ENCODE assay signal across 8 cellular contexts in genomic region chr2:229910832-229911412, GRCh38. TPM values are rescaled to one million over a fixed set of nuclear protein-coding genes. Genes with fewer than 3 reads are reported as not detected.
DNase-seq lines count a peak whose midpoint lies in the region; TF ChIP-seq lines count a peak whose summit lies in the region.

No MANE protein-coding gene starts in this region.

- H3K4me1 Mint-ChIP-seq in activated naive CD4-positive, alpha-beta T cell treated with anti-CD3 and anti-CD28 coated beads, Interleukin-2, amount 10 ng/mL, durations not matched to agents 7 days and 5 days: peaks cover 34% of the 10 kb centered on the region

- H3K27me3 ChIP-seq in dorsolateral prefrontal cortex (no peaks in the 10 kb centered on the region), thyroid gland (no peaks in the 10 kb centered on the region)

- H3K9me3 ChIP-seq in thyroid gland: no peaks in the 10 kb centered on the region

- no peaks in the 10 kb centered on the region for H3K9me3 Mint-ChIP-seq in activated naive CD4-positive, alpha-beta T cell treated with anti-CD3 and anti-CD28 coated beads, Interleukin-2, amount 10 ng/mL, durations not matched to agents 7 days and 5 days

- H3K27ac Mint-ChIP-seq in activated naive CD4-positive, alpha-beta T cell treated with anti-CD3 and anti-CD28 coated beads, Interleukin-2, amount 10 ng/mL, durations not matched to agents 7 days and 5 days: peak overlapping the region; percentile 42

- TF ChIP-seq CTCF in dorsolateral prefrontal cortex (IDR thresholded peaks at IDR 0.05 in 54 of 56, conservative IDR thresholded peaks at IDR 0.05 in 2 of 56; ENCODE audit: low read depth in 1 of 56, partially characterized antibody in 56 of 56) (peak in 48 of 56 donors; percentile 15 to 64 (median 44)), thyroid gland (IDR thresholded peaks at IDR 0.05) (peak in 1 of 6 experiments; percentile 30)

- 72 to 85% methylated on average over 1 of the region's 1 CpG for WGBS in thyroid gland, 2 donors

- peaks cover 0 to 6% of the 10 kb centered on the region in 2 donors for H3K36me3 ChIP-seq in thyroid gland

- CTCF ChIA-PET in activated naive CD4-positive, alpha-beta T cell treated with anti-CD3 and anti-CD28 coated beads, Interleukin-2, amount 10 ng/mL, durations not matched to agents 7 days and 5 days (lab: Charles Lee): interaction anchor here (0.9 to 6.1 kb wide), 8 partner anchors 9 to 130 kb away, joined by 3 to 63 read pairs (median 6); no protein-coding TSS in a partner anchor

- no peak for DNase-seq in activated naive CD4-positive, alpha-beta T cell treated with anti-CD3 and anti-CD28 coated beads, Interleukin-2, amount 10 ng/mL, durations not matched to agents 7 days and 5 days
- DNase-seq in activated naive CD4-positive, alpha-beta T cell treated with Interleukin-2 at 50 U/mL for 16 hours: no peak
- DNase-seq in HCEC 1CT (peak; percentile 18), NCI-H82 (lab: John Stamatoyannopoulos, UW) (peak; percentile 79), dorsolateral prefrontal cortex (no peak), retina (peak; percentile 6), COLO668 (lab: John Stamatoyannopoulos, UW; ENCODE audit: unreplicated experiment) (no peak), thyroid gland (no peak)

- no peaks in the 10 kb centered on the region for H3K27me3 Mint-ChIP-seq in activated naive CD4-positive, alpha-beta T cell treated with anti-CD3 and anti-CD28 coated beads, Interleukin-2, amount 10 ng/mL, durations not matched to agents 7 days and 5 days

- peaks cover 15% of the 10 kb centered on the region for H3K36me3 Mint-ChIP-seq in activated naive CD4-positive, alpha-beta T cell treated with anti-CD3 and anti-CD28 coated beads, Interleukin-2, amount 10 ng/mL, durations not matched to agents 7 days and 5 days

- H3K4me3 ChIP-seq in dorsolateral prefrontal cortex (no peak overlapping the region), thyroid gland (replicated peaks in 1 of 3) (no peak overlapping the region)

- no peak overlapping the region for H3K4me3 Mint-ChIP-seq in activated naive CD4-positive, alpha-beta T cell treated with anti-CD3 and anti-CD28 coated beads, Interleukin-2, amount 10 ng/mL, durations not matched to agents 7 days and 5 days

- no peak for TF ChIP-seq POLR2A in thyroid gland (IDR thresholded peaks at IDR 0.05)

- H3K27ac ChIP-seq in dorsolateral prefrontal cortex: peak overlapping the region in 2 of 59 donors; percentile 13 to 14
- H3K27ac ChIP-seq in thyroid gland: no peak overlapping the region

- H3K4me1 ChIP-seq in thyroid gland: peaks cover 7 to 30% of the 10 kb centered on the region in 2 donors

- intact Hi-C loops in dorsolateral prefrontal cortex (cut with DNase I) (loop anchor here in 1 of 2 donors (10.0 kb wide), 1 partner anchor 126 kb away; no protein-coding TSS in a partner anchor), thyroid gland (cut with DNase I) (no loop called here)

RNA-seq across cellular contexts. Expression of gene TRIP12, which starts 10.9 kb away (rescaled TPM):
- 100 to 1,000 TPM; 207 to 293 (median 249) TPM for total RNA-seq in dorsolateral prefrontal cortex
- total RNA-seq in thyroid gland: 100 to 1,000 TPM; 155 to 273 (median 184) TPM

RNA-seq across cellular contexts. Expression of gene FBXO36, which starts 11.4 kb away (rescaled TPM):
- total RNA-seq in dorsolateral prefrontal cortex (10 to 100 TPM in 13 of 120 experiments, 1 to 10 TPM in 107; 3.9 to 12.0 (median 7.9) TPM), thyroid gland (10 to 100 TPM in 2 of 4 donors, 1 to 10 TPM in 2; 4.7 to 17.9 (median 11.3) TPM)

Comparison
In these comparisons a context has a peak if more than half of its experiments do, and no peak if none do; other contexts are left out.
1. DNase-seq: peak in HCEC 1CT (single experiment), NCI-H82 (single experiment) and retina (single experiment); none in activated naive CD4-positive, alpha-beta T cell treated with anti-CD3 and anti-CD28 coated beads, Interleukin-2, amount 10 ng/mL, durations not matched to agents 7 days and 5 days (single experiment), activated naive CD4-positive, alpha-beta T cell treated with Interleukin-2 at 50 U/mL for 16 hours (single experiment), dorsolateral prefrontal cortex (0 of 10), COLO668 (single experiment) and thyroid gland (0 of 2).